In genomic region chr7:47970750-47971149, GRCh38 we compare ENCODE assay signal across 16 cellular contexts. TPM values are rescaled to one million over a fixed set of nuclear protein-coding genes. Genes with fewer than 3 reads are reported as not detected.
A peak's percentile ranks its signal among the peaks of the same experiment; 100 is the strongest.
DNase-seq lines count a peak whose midpoint lies in the region; ATAC-seq and TF ChIP-seq lines count a peak whose summit lies in the region.
"Had no signal": no experiment of that assay in that cellular context is flagged by ENCODE, and none has a peak within 500 bp of the region (broad histone marks: within the 10 kb centered on the region; RNA-seq: fewer than 3 reads in every experiment).

No MANE protein-coding gene starts in this region.

- H3K27ac Mint-ChIP-seq in stimulated activated naive CD8-positive, alpha-beta T cell treated with anti-CD3 and anti-CD28 coated beads, Interleukin-15, Interleukin-2, amounts not matched to agents 100 ng/mL and 50 ng/mL, for 24 hours = peak overlapping the region; percentile 64
- H3K27ac Mint-ChIP-seq in stimulated activated naive CD8-positive, alpha-beta T cell treated with anti-CD3 and anti-CD28 coated beads, Interleukin-15, amount 100 ng/mL, for 72 hours = peak overlapping the region in 1 of 2 donors; percentile 67
- H3K27ac Mint-ChIP-seq in nephron progenitor cell = peak overlapping the region; percentile 64

- no peaks in the 10 kb centered on the region for H3K27me3 Mint-ChIP-seq in stimulated activated naive CD8-positive, alpha-beta T cell treated with anti-CD3 and anti-CD28 coated beads, Interleukin-15, Interleukin-2, amounts not matched to agents 100 ng/mL and 50 ng/mL, for 24 hours
- no peaks in the 10 kb centered on the region for H3K27me3 Mint-ChIP-seq in stimulated activated naive CD8-positive, alpha-beta T cell treated with anti-CD3 and anti-CD28 coated beads, Interleukin-15, amount 100 ng/mL, for 72 hours
- H3K27me3 Mint-ChIP-seq in nephron progenitor cell (ENCODE audit: low read depth, poor library complexity) = peaks cover 7% of the 10 kb centered on the region

- no peaks in the 10 kb centered on the region for H3K9me3 ChIP-seq in vagina
- H3K9me3 ChIP-seq: BLaER1 had no signal

- no peaks in the 10 kb centered on the region for H3K9me3 Mint-ChIP-seq in stimulated activated naive CD8-positive, alpha-beta T cell treated with anti-CD3 and anti-CD28 coated beads, Interleukin-15, Interleukin-2, amounts not matched to agents 100 ng/mL and 50 ng/mL, for 24 hours
- H3K9me3 Mint-ChIP-seq in stimulated activated naive CD8-positive, alpha-beta T cell treated with anti-CD3 and anti-CD28 coated beads, Interleukin-15, amount 100 ng/mL, for 72 hours = no peaks in the 10 kb centered on the region
- no peaks in the 10 kb centered on the region for H3K9me3 Mint-ChIP-seq in nephron progenitor cell

- no peaks in the 10 kb centered on the region for H3K27me3 ChIP-seq in vagina
- H3K27me3 ChIP-seq: BLaER1 had no signal

- H3K4me1 ChIP-seq in vagina = peaks cover 6% of the 10 kb centered on the region
- H3K4me1 ChIP-seq: parathyroid adenoma had no signal

- H3K4me3 ChIP-seq in vagina = no peak overlapping the region
- H3K4me3 ChIP-seq: BLaER1 had no signal

- H3K4me1 Mint-ChIP-seq in stimulated activated naive CD8-positive, alpha-beta T cell treated with anti-CD3 and anti-CD28 coated beads, Interleukin-15, Interleukin-2, amounts not matched to agents 100 ng/mL and 50 ng/mL, for 24 hours (ENCODE audit: low read depth) = peaks cover 48% of the 10 kb centered on the region
- peaks cover 49% of the 10 kb centered on the region for H3K4me1 Mint-ChIP-seq in stimulated activated naive CD8-positive, alpha-beta T cell treated with anti-CD3 and anti-CD28 coated beads, Interleukin-15, amount 100 ng/mL, for 72 hours
- H3K4me1 Mint-ChIP-seq in nephron progenitor cell = peaks cover 23% of the 10 kb centered on the region

- TF ChIP-seq CTCF in nephron progenitor cell (IDR thresholded peaks at IDR 0.05) (no peak), vagina (IDR thresholded peaks at IDR 0.05) (no peak)

- intact Hi-C loops in vagina (cut with DNase I) = no loop called here

- DNase-seq in stimulated activated naive CD8-positive, alpha-beta T cell treated with anti-CD3 and anti-CD28 coated beads, Interleukin-15, amount 100 ng/mL, for 72 hours = no peak
- DNase-seq in dermis microvascular lymphatic vessel endothelial cell (ENCODE audit: low read depth in 2 of 2) = peak; percentile 44 to 83
- no peak for DNase-seq in nephron progenitor cell
- DNase-seq in vagina (ENCODE audit: extremely low spot score in 2 of 2) = no peak
- no peak for DNase-seq in dedifferentiated amniotic fluid mesenchymal stem cell (ENCODE audit: extremely low spot score)
- DNase-seq in NCI-H1092 (lab: John Stamatoyannopoulos, UW) = no peak
- DNase-seq in NCI-H1694 treated with DMSO at 0.1 percent for 48 hours (lab: John Stamatoyannopoulos, UW) = no peak
- DNase-seq: activated CD4-positive, alpha-beta T cell treated with anti-CD3 and anti-CD28 coated beads for 48 hours; hippocampal formation; NCI-H1105 treated with DMSO at 0.1 percent for 48 hours; stimulated activated CD4-positive, alpha-beta T cell treated with anti-CD3 and anti-CD28 coated beads, Interleukin-2, amount 100 ng/mL, for 24 hours had no signal

- ATAC-seq in stimulated activated naive CD8-positive, alpha-beta T cell treated with anti-CD3 and anti-CD28 coated beads, Interleukin-15, amount 100 ng/mL, for 72 hours = no peak

- peaks cover under 1 to 69% of the 10 kb centered on the region in 2 donors for H3K36me3 ChIP-seq in vagina

- peak overlapping the region; percentile 10 for H3K27ac ChIP-seq in vagina
- H3K27ac ChIP-seq: BLaER1, epithelial cell of prostate, parathyroid adenoma had no signal

- no peak overlapping the region for H3K4me3 Mint-ChIP-seq in stimulated activated naive CD8-positive, alpha-beta T cell treated with anti-CD3 and anti-CD28 coated beads, Interleukin-15, Interleukin-2, amounts not matched to agents 100 ng/mL and 50 ng/mL, for 24 hours
- H3K4me3 Mint-ChIP-seq in stimulated activated naive CD8-positive, alpha-beta T cell treated with anti-CD3 and anti-CD28 coated beads, Interleukin-15, amount 100 ng/mL, for 72 hours = no peak overlapping the region
- no peak overlapping the region for H3K4me3 Mint-ChIP-seq in nephron progenitor cell

- H3K36me3 Mint-ChIP-seq in stimulated activated naive CD8-positive, alpha-beta T cell treated with anti-CD3 and anti-CD28 coated beads, Interleukin-15, Interleukin-2, amounts not matched to agents 100 ng/mL and 50 ng/mL, for 24 hours (ENCODE audit: low read depth) = peaks cover 95% of the 10 kb centered on the region
- H3K36me3 Mint-ChIP-seq in nephron progenitor cell (ENCODE audit: low read depth) = peaks cover 85% of the 10 kb centered on the region

- TF ChIP-seq POLR2A in vagina (IDR thresholded peaks at IDR 0.05) = no peak

RNA-seq across cellular contexts. Expression of gene HUS1, which starts 8.7 kb away (rescaled TPM):
- total RNA-seq in dermis microvascular lymphatic vessel endothelial cell (8.3 and 8.9 TPM in 2 replicates), vagina (28.5 TPM)

RNA-seq across cellular contexts. Expression of gene PKD1L1, which starts 22.5 kb away (rescaled TPM):
- total RNA-seq in dermis microvascular lymphatic vessel endothelial cell (0.77 and 1.6 TPM in 2 replicates), vagina (0.49 TPM)

RNA-seq across cellular contexts. Expression of gene SUN3, which starts 58.2 kb away (rescaled TPM):
- not detected in 2 replicates for total RNA-seq in dermis microvascular lymphatic vessel endothelial cell
- not detected for total RNA-seq in vagina
- total RNA-seq: NCI-H460 had no signal

Comparison
In these comparisons a context has a peak if more than half of its experiments do, and no peak if none do; other contexts are left out.
1. DNase-seq: peak in dermis microvascular lymphatic vessel endothelial cell (2 of 2); none in stimulated activated naive CD8-positive, alpha-beta T cell treated with anti-CD3 and anti-CD28 coated beads, Interleukin-15, amount 100 ng/mL, for 72 hours (0 of 2), nephron progenitor cell (single experiment), vagina (0 of 2), dedifferentiated amniotic fluid mesenchymal stem cell (single experiment), NCI-H1092 (single experiment) and NCI-H1694 treated with DMSO at 0.1 percent for 48 hours (single experiment).